In genomic region chr7:134789967-134790685, GRCh38 we compare ENCODE assay signal across 1 cellular context.
TF ChIP-seq lines count a peak whose summit lies in the region.

No MANE protein-coding gene starts in this region.

TF ChIP-seq in GM23338, 12 proteins besides CTCF, POLR2A, EP300 and RAD21:
- no peak for TF ChIP-seq ZNF462 (CRISPR knock-in tag; IDR thresholded peaks at IDR 0.05)
- no peak for TF ChIP-seq POLR2AphosphoS5 (IDR thresholded peaks at IDR 0.05; ENCODE audit: low read depth)
- no peak for TF ChIP-seq CREB1 (CRISPR knock-in tag; IDR thresholded peaks at IDR 0.05; ENCODE audit: low read depth)
- no peak for TF ChIP-seq EZH2 (IDR thresholded peaks at IDR 0.05; ENCODE audit: low read depth, unreplicated experiment)
- TF ChIP-seq STAT1 (IDR thresholded peaks at IDR 0.05; ENCODE audit: unreplicated experiment) = no peak
- TF ChIP-seq EZH2phosphoT487 (IDR thresholded peaks at IDR 0.05; ENCODE audit: unreplicated experiment) = no peak
- TF ChIP-seq JUNB (IDR thresholded peaks at IDR 0.05; ENCODE audit: unreplicated experiment) = no peak
- no peak for TF ChIP-seq NANOG (IDR thresholded peaks at IDR 0.05; ENCODE audit: borderline replicate concordance)
